32 cellular contexts compared by ENCODE assay signal in the genomic region with DNA sequence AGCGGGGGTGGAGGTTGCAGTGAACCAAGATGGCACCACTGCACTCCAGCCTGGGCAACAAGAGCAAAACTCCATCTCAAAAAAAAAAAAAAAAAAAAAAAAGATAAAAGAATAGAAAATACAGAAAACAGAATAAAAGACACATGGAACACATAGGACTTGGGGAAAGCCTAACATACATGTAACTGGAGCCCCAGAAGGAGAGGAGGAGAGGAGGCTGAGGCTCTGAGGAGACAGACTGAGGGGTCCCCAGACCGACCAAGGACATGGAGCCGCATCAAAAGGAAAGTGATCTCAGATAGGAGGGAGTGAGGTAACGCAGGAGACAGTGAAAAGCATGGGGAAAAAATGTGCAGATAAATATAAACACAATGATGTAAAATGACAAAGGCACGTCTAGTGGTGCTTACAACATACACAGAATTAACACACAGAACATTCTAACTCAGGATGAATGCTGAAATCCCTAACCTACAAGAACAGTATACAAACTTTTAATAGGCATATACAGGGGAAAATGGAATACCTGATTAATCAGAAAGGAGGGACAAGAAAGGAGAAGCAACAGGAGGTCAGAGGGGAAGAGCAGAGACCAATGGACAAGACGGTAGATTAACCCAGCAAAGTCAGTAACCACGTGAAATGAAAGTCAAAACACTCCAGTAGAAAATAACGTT.
"Had no signal": no experiment of that assay in that cellular context is flagged by ENCODE, and none has a peak within 500 bp of the region (broad histone marks: within the 10 kb centered on the region; RNA-seq: fewer than 3 reads in every experiment).

No MANE protein-coding gene starts in this region.

- H3K4me2 ChIP-seq: smooth muscle cell had no signal

- H3K27me3 Mint-ChIP-seq: dendritic cell treated with granulocyte-macrophage colony-stimulating factor and Interleukin-4, amounts not matched to agents 40 ng/mL and 50 ng/mL, for 4 days; stimulated activated naive CD8-positive, alpha-beta T cell treated with anti-CD3 and anti-CD28 coated beads, Interleukin-15, amount 100 ng/mL, for 72 hours had no signal

- DNase-seq: cerebellar nuclear complex; effector CD8-positive, alpha-beta T cell; erythroblast; esophagus squamous epithelium; foreskin melanocyte; glutamatergic neuron; heart right ventricle; hypothalamus; immature natural killer cell; lower lobe of right lung; mucosa of descending colon; naive B cell; nephron progenitor cell; nucleus accumbens; retina; stimulated activated CD4-positive, alpha-beta T cell treated with anti-CD3 and anti-CD28 coated beads, Interleukin-12 subunit alpha, Interleukin-12 subunit beta, amount 100 ng/mL, for 4 hours; stimulated activated CD4-positive, alpha-beta T cell treated with anti-CD3 and anti-CD28 coated beads, Interleukin-1b, Interleukin-23, amount 100 ng/mL, for 48 hours; stimulated activated CD4-positive, alpha-beta T cell treated with anti-CD3 and anti-CD28 coated beads, Interleukin-4, amount 100 ng/mL, for 1 hour; stimulated activated CD8-positive, alpha-beta memory T cell treated with anti-CD3 and anti-CD28 coated beads, Interleukin-4, amount 100 ng/mL, for 48 hours; stimulated activated naive CD4-positive, alpha-beta T cell; stimulated activated naive CD8-positive, alpha-beta T cell treated with anti-CD3 and anti-CD28 coated beads, Interleukin-15, amount 100 ng/mL, for 72 hours; trophoblast cell had no signal

- H3K27me3 ChIP-seq: esophagus squamous epithelium, heart right ventricle, pancreas, suprapubic skin had no signal

- H3K36me3 Mint-ChIP-seq: naive B cell had no signal

- H3K9me3 ChIP-seq: esophagus squamous epithelium, heart right ventricle, lower lobe of right lung, mucosa of descending colon, pancreas, suprapubic skin had no signal

- H3K4me3 ChIP-seq: esophagus squamous epithelium, heart right ventricle, lower lobe of right lung, mucosa of descending colon, pancreas, smooth muscle cell, suprapubic skin had no signal

- H3K4me3 Mint-ChIP-seq: dendritic cell treated with granulocyte-macrophage colony-stimulating factor and Interleukin-4, amounts not matched to agents 40 ng/mL and 50 ng/mL, for 4 days; immature natural killer cell; memory B cell; mesothelial cell of epicardium; naive B cell; nephron progenitor cell; stimulated activated naive CD8-positive, alpha-beta T cell treated with anti-CD3 and anti-CD28 coated beads, Interleukin-15, amount 100 ng/mL, for 72 hours had no signal

- H3K9me3 Mint-ChIP-seq: dendritic cell treated with granulocyte-macrophage colony-stimulating factor and Interleukin-4, amounts not matched to agents 40 ng/mL and 50 ng/mL, for 4 days; immature natural killer cell; mesothelial cell of epicardium; stimulated activated naive CD8-positive, alpha-beta T cell treated with anti-CD3 and anti-CD28 coated beads, Interleukin-15, amount 100 ng/mL, for 72 hours had no signal

- H3K4me1 Mint-ChIP-seq: mesothelial cell of epicardium; nephron progenitor cell; stimulated activated naive CD8-positive, alpha-beta T cell treated with anti-CD3 and anti-CD28 coated beads, Interleukin-15, amount 100 ng/mL, for 72 hours had no signal

- H3K27ac ChIP-seq: esophagus squamous epithelium, heart right ventricle, lower lobe of right lung, pancreas, suprapubic skin had no signal

- H3K36me3 ChIP-seq: lower lobe of right lung, pancreas had no signal

- H3K27ac Mint-ChIP-seq: dendritic cell treated with granulocyte-macrophage colony-stimulating factor and Interleukin-4, amounts not matched to agents 40 ng/mL and 50 ng/mL, for 4 days; memory B cell; mesothelial cell of epicardium; nephron progenitor cell; stimulated activated naive CD8-positive, alpha-beta T cell treated with anti-CD3 and anti-CD28 coated beads, Interleukin-15, amount 100 ng/mL, for 72 hours had no signal

- FAIRE-seq: colon, keratinocyte, pancreas had no signal

- ATAC-seq: heart right ventricle; left ventricle myocardium superior; lower lobe of right lung; mucosa of descending colon; pancreas; sciatic nerve; stimulated activated naive CD8-positive, alpha-beta T cell treated with anti-CD3 and anti-CD28 coated beads, Interleukin-15, amount 100 ng/mL, for 72 hours had no signal
